ENCODE assay signal across 23 cellular contexts in genomic region chr7:91976743-91977142, GRCh38.
"Had no signal": no experiment of that assay in that cellular context is flagged by ENCODE, and none has a peak within 500 bp of the region (broad histone marks: within the 10 kb centered on the region; RNA-seq: fewer than 3 reads in every experiment).

No MANE protein-coding gene starts in this region.

- FAIRE-seq: HTR-8/SVneo, RCC 7860 had no signal

- H3K27ac ChIP-seq: HL-60, KMS-11, SJSA1, SK-N-MC had no signal

- H3K9me3 ChIP-seq: SJSA1 had no signal

- H3K27me3 ChIP-seq: SJSA1 had no signal

- H3K4me3 ChIP-seq: SJSA1, SK-N-MC had no signal

- DNase-seq: Kasumi-1, MM.1S, NCI-H1092 treated with DMSO at 0.1 percent for 48 hours, NCI-H1436, NCI-H187, NCI-H2029, NCI-H2081 treated with DMSO at 0.1 percent for 48 hours, NCI-H2171, NCI-H226, NCI-H446, NCI-H510A, NCI-H524 treated with DMSO at 0.1 percent for 48 hours, NCI-H69, NCI-H774, Right ventricle myocardium superior, RPMI8226, SIG-M5 had no signal

- H3K36me3 ChIP-seq: SJSA1 had no signal

- H3K9ac ChIP-seq: KMS-11 had no signal

- H3K4me2 ChIP-seq: KMS-11 had no signal

- H3K4me1 ChIP-seq: SJSA1 had no signal
